Comparison of ENCODE assay signal across 18 cellular contexts in genomic region chr12:121831571-121832235, GRCh38. TPM values are rescaled to one million over a fixed set of nuclear protein-coding genes. Genes with fewer than 3 reads are reported as not detected.
DNase-seq lines count a peak whose midpoint lies in the region; ATAC-seq and TF ChIP-seq lines count a peak whose summit lies in the region.
"Had no signal": no experiment of that assay in that cellular context is flagged by ENCODE, and none has a peak within 500 bp of the region (broad histone marks: within the 10 kb centered on the region; RNA-seq: fewer than 3 reads in every experiment).

No MANE protein-coding gene starts in this region.

- TF ChIP-seq CTCF in H9 (conservative IDR thresholded peaks at IDR 0.05): no peak

- no peaks in the 10 kb centered on the region for H3K79me1 ChIP-seq in H9 (ENCODE audit: insufficient read depth, low read depth, low read length, poor library complexity, severe bottlenecking)

- no peak overlapping the region for H2AFZ ChIP-seq in H9 (ENCODE audit: low read length)

- no peak overlapping the region for H3K56ac ChIP-seq in H9 (ENCODE audit: insufficient read length, low read depth, low read length)

- no peaks in the 10 kb centered on the region for H3K4me1 ChIP-seq in H9 (ENCODE audit: insufficient read depth, low read length)
- H3K4me1 ChIP-seq: Peyer's patch had no signal

- no peak overlapping the region for H2BK20ac ChIP-seq in H9 (ENCODE audit: low read depth, low read length, poor library complexity, severe bottlenecking)

- no CpG with 5 or more reads among the region's 19 CpGs for WGBS in H9 (ENCODE audit: extremely low coverage, insufficient read length, low lambda C conversion rate)

- no peaks in the 10 kb centered on the region for H3K27me3 ChIP-seq in H9 (ENCODE audit: insufficient read depth, low read length)
- H3K27me3 ChIP-seq: Peyer's patch had no signal

- H2AK5ac ChIP-seq in H9 (ENCODE audit: insufficient read length, low read length): no peak overlapping the region

- H3K4me1 Mint-ChIP-seq in H9: peaks cover 0 to 8% of the 10 kb centered on the region in 2 experiments; a peak in 1 of 4 replicates
- H3K4me1 Mint-ChIP-seq in activated naive CD8-positive, alpha-beta T cell treated with anti-CD3 and anti-CD28 coated beads, Interleukin-2, amount 50 U/mL, for 24 hours: peaks cover 4% of the 10 kb centered on the region
- peaks cover 5 to 13% of the 10 kb centered on the region in 2 donors for H3K4me1 Mint-ChIP-seq in stimulated activated naive B cell treated with anti-CD40 and anti-IgM and Interleukin-4, amounts not matched to agents 10 μg/mL and 1 μg/mL and 100 μg/mL, for 72 hours
- H3K4me1 Mint-ChIP-seq: IgD-negative memory B cell had no signal

- H3K27ac ChIP-seq in H9 (ENCODE audit: insufficient read length, low read depth, low read length): no peak overlapping the region
- H3K27ac ChIP-seq: Peyer's patch, SK-N-MC had no signal

- H3K9me3 Mint-ChIP-seq in H9: no peaks in the 10 kb centered on the region; a peak in 1 of 5 replicates
- no peaks in the 10 kb centered on the region for H3K9me3 Mint-ChIP-seq in activated naive CD8-positive, alpha-beta T cell treated with anti-CD3 and anti-CD28 coated beads, Interleukin-2, amount 50 U/mL, for 24 hours
- no peaks in the 10 kb centered on the region for H3K9me3 Mint-ChIP-seq in stimulated activated naive B cell treated with anti-CD40 and anti-IgM and Interleukin-4, amounts not matched to agents 10 μg/mL and 1 μg/mL and 100 μg/mL, for 72 hours
- H3K9me3 Mint-ChIP-seq: CD4-positive, alpha-beta memory T cell; IgD-negative memory B cell had no signal

- no peaks in the 10 kb centered on the region for H4K20me1 ChIP-seq in H9 (ENCODE audit: control insufficient read depth, insufficient read depth, insufficient read length)

- peaks cover 22 to 54% (median 52%) of the 10 kb centered on the region in 3 experiments; a peak in 6 of 7 replicates for H3K36me3 Mint-ChIP-seq in H9 (ENCODE audit: insufficient read depth in 1 of 3, low read depth in 3 of 3)
- H3K36me3 Mint-ChIP-seq in activated naive CD8-positive, alpha-beta T cell treated with anti-CD3 and anti-CD28 coated beads, Interleukin-2, amount 50 U/mL, for 24 hours (ENCODE audit: low read depth): peaks cover 20% of the 10 kb centered on the region
- peaks cover 35 to 51% of the 10 kb centered on the region in 2 donors for H3K36me3 Mint-ChIP-seq in stimulated activated naive B cell treated with anti-CD40 and anti-IgM and Interleukin-4, amounts not matched to agents 10 μg/mL and 1 μg/mL and 100 μg/mL, for 72 hours

- no peak overlapping the region for H3K4ac ChIP-seq in H9 (ENCODE audit: low read depth, low read length)

- no peak overlapping the region for H2BK120ac ChIP-seq in H9 (ENCODE audit: low read depth, low read length, poor library complexity, severe bottlenecking)

- no peak overlapping the region for H3K23ac ChIP-seq in H9 (ENCODE audit: insufficient read length, low read depth, low read length)

- H3K23me2 ChIP-seq in H9 (ENCODE audit: insufficient read length, low read depth, low read length, poor library complexity, severe bottlenecking): no peaks in the 10 kb centered on the region

- no peak overlapping the region for H3K14ac ChIP-seq in H9 (ENCODE audit: insufficient read depth, low read length)

- H3K18ac ChIP-seq in H9 (ENCODE audit: insufficient read length, low read depth, low read length): no peak overlapping the region

- peak; percentile 21 for DNase-seq in H9
- DNase-seq in NOMO-1 (lab: John Stamatoyannopoulos, UW; ENCODE audit: unreplicated experiment in 2 of 2): peak; percentile 61 to 69
- no peak for DNase-seq in activated naive CD8-positive, alpha-beta T cell treated with anti-CD3 and anti-CD28 coated beads, Interleukin-2, amount 50 U/mL, for 24 hours
- no peak for DNase-seq in stimulated activated naive B cell treated with anti-CD40 and anti-IgM and Interleukin-4, amounts not matched to agents 10 μg/mL and 1 μg/mL and 100 μg/mL, for 72 hours
- no peak for DNase-seq in activated gamma-delta T cell treated with Interleukin-2 at 50 U/mL for 16 hours
- DNase-seq: CD4-positive, alpha-beta memory T cell; DND-41; GDM1; NCI-H1417 treated with DMSO at 0.1 percent for 48 hours; NCI-H1930; NCI-H2171 treated with DMSO at 0.1 percent for 48 hours; NCI-H748 treated with DMSO at 0.1 percent for 48 hours; Peyer's patch had no signal

- H3K79me2 ChIP-seq in H9 (ENCODE audit: insufficient read depth, low read length): no peaks in the 10 kb centered on the region

- H2BK15ac ChIP-seq in H9 (ENCODE audit: low read depth, low read length): no peak overlapping the region

- no peak overlapping the region for H2BK12ac ChIP-seq in H9 (ENCODE audit: insufficient read length, low read depth, low read length)

- no peak overlapping the region for H4K91ac ChIP-seq in H9 (ENCODE audit: insufficient read length, low read depth, low read length)

- H4K5ac ChIP-seq in H9 (ENCODE audit: insufficient read length, low read depth, low read length): no peak overlapping the region

- no peak for ATAC-seq in activated naive CD8-positive, alpha-beta T cell treated with anti-CD3 and anti-CD28 coated beads, Interleukin-2, amount 50 U/mL, for 24 hours
- no peak for ATAC-seq in stimulated activated naive B cell treated with anti-CD40 and anti-IgM and Interleukin-4, amounts not matched to agents 10 μg/mL and 1 μg/mL and 100 μg/mL, for 72 hours (replicated peaks)
- no peak for ATAC-seq in HG03139 (IDR thresholded peaks at IDR 0.05; ENCODE audit: unreplicated experiment)
- ATAC-seq in GM18868 (IDR thresholded peaks at IDR 0.05; ENCODE audit: unreplicated experiment): no peak
- ATAC-seq: Right ventricle myocardium inferior had no signal

- H2BK5ac ChIP-seq in H9 (ENCODE audit: insufficient read length, low read length): no peak overlapping the region

- peaks cover 2% of the 10 kb centered on the region; the same call in 1 of the 2 replicates for H3K27me3 Mint-ChIP-seq in H9 (ENCODE audit: low read depth)
- no peaks in the 10 kb centered on the region for H3K27me3 Mint-ChIP-seq in activated naive CD8-positive, alpha-beta T cell treated with anti-CD3 and anti-CD28 coated beads, Interleukin-2, amount 50 U/mL, for 24 hours
- no peaks in the 10 kb centered on the region for H3K27me3 Mint-ChIP-seq in stimulated activated naive B cell treated with anti-CD40 and anti-IgM and Interleukin-4, amounts not matched to agents 10 μg/mL and 1 μg/mL and 100 μg/mL, for 72 hours
- H3K27me3 Mint-ChIP-seq: CD4-positive, alpha-beta memory T cell; IgD-negative memory B cell had no signal

- H3K9me3 ChIP-seq in H9 (ENCODE audit: control insufficient read depth, low read depth, low read length): no peaks in the 10 kb centered on the region
- H3K9me3 ChIP-seq: Peyer's patch had no signal

- no peak overlapping the region for H4K8ac ChIP-seq in H9 (replicated peaks; ENCODE audit: insufficient read length, low read depth, low read length)

- H3K27ac Mint-ChIP-seq in H9: peak overlapping the region in 2 of 3 experiments; percentile 44 to 90; a peak in 3 of 7 replicates
- peak overlapping the region; percentile 27 for H3K27ac Mint-ChIP-seq in activated naive CD8-positive, alpha-beta T cell treated with anti-CD3 and anti-CD28 coated beads, Interleukin-2, amount 50 U/mL, for 24 hours
- H3K27ac Mint-ChIP-seq in stimulated activated naive B cell treated with anti-CD40 and anti-IgM and Interleukin-4, amounts not matched to agents 10 μg/mL and 1 μg/mL and 100 μg/mL, for 72 hours: peak overlapping the region; percentile 27
- H3K27ac Mint-ChIP-seq: IgD-negative memory B cell had no signal

- H3K4me2 ChIP-seq in H9 (ENCODE audit: insufficient read depth, insufficient read length, low read length): no peak overlapping the region

- no peak overlapping the region for H3K4me3 Mint-ChIP-seq in H9
- H3K4me3 Mint-ChIP-seq in activated naive CD8-positive, alpha-beta T cell treated with anti-CD3 and anti-CD28 coated beads, Interleukin-2, amount 50 U/mL, for 24 hours: no peak overlapping the region
- H3K4me3 Mint-ChIP-seq in stimulated activated naive B cell treated with anti-CD40 and anti-IgM and Interleukin-4, amounts not matched to agents 10 μg/mL and 1 μg/mL and 100 μg/mL, for 72 hours: no peak overlapping the region
- H3K4me3 Mint-ChIP-seq: CD4-positive, alpha-beta memory T cell; IgD-negative memory B cell had no signal

- H3T11ph ChIP-seq in H9 (ENCODE audit: low read length): no peak overlapping the region

- H3K9ac ChIP-seq in H9 (ENCODE audit: extremely low read depth, insufficient read length, low read length): no peak overlapping the region

RNA-seq across cellular contexts. Expression of gene HPD, which starts 27.0 kb away (rescaled TPM):
- total RNA-seq in H9 (2021): 0.22 TPM in 1 of 2 replicates, not detected in the other
- total RNA-seq: CD4-positive, alpha-beta memory T cell; Peyer's patch had no signal

RNA-seq across cellular contexts. Expression of gene SETD1B, which starts 27.9 kb away (rescaled TPM):
- total RNA-seq in H9 (2021): 38.2 and 40.4 TPM in 2 replicates

RNA-seq across cellular contexts. Expression of gene RHOF, which starts 38.2 kb away (rescaled TPM):
- total RNA-seq in H9 (2021): 29.1 and 29.3 TPM in 2 replicates

RNA-seq across cellular contexts. Expression of gene PSMD9, which starts 56.9 kb away (rescaled TPM):
- total RNA-seq in H9 (2021): 39.9 and 41.2 TPM in 2 replicates

Comparison
In these comparisons a context has a peak if more than half of its experiments do, and no peak if none do; other contexts are left out.
1. DNase-seq: peak in H9 (single experiment) and NOMO-1 (2 of 2); none in activated naive CD8-positive, alpha-beta T cell treated with anti-CD3 and anti-CD28 coated beads, Interleukin-2, amount 50 U/mL, for 24 hours (single experiment), stimulated activated naive B cell treated with anti-CD40 and anti-IgM and Interleukin-4, amounts not matched to agents 10 μg/mL and 1 μg/mL and 100 μg/mL, for 72 hours (single experiment) and activated gamma-delta T cell treated with Interleukin-2 at 50 U/mL for 16 hours (single experiment).
2. Peak in every context shown above with its lines, with median percentiles within 50 percentile points of each other: H3K27ac Mint-ChIP-seq.